Comparison of ENCODE assay signal across 8 cellular contexts in genomic region chr2:206159346-206160123, GRCh38. TPM values are rescaled to one million over a fixed set of nuclear protein-coding genes. Genes with fewer than 3 reads are reported as not detected.
DNase-seq lines count a peak whose midpoint lies in the region; ATAC-seq, FAIRE-seq and TF ChIP-seq lines count a peak whose summit lies in the region.

TSS of gene EEF1B2 (plus strand) at chr2:206159895. CDS start at chr2:206159980, 85 bp downstream.
TSS of gene NDUFS1 (minus strand) at chr2:206159444. CDS start at chr2:206153678, 5,766 bp downstream.

- DNase-seq in Ammon's horn (ENCODE audit: low spot score), result peak; percentile 99
- peak; percentile 87 for DNase-seq in GM19238 (ENCODE audit: insufficient read length, low spot score)
- peak; percentile 92 to 97 for DNase-seq in NCI-H524 (lab: John Stamatoyannopoulos, UW)
- peak; percentile 99 for DNase-seq in activated CD4-positive, alpha-beta T cell treated with anti-CD3 and anti-CD28 coated beads for 36 hours
- DNase-seq in choroid plexus epithelial cell (ENCODE audit: low read depth), result peak; percentile 99
- DNase-seq in kidney, result peak; percentile 99
- DNase-seq in stimulated activated CD4-positive, alpha-beta T cell treated with anti-CD3 and anti-CD28 coated beads, Interleukin-15, amount 100 ng/mL, for 24 hours, result peak; percentile 98

- FAIRE-seq in kidney (lab: Jason Lieb, UNC), result peak; percentile 68

- CTCF ChIA-PET in activated CD4-positive, alpha-beta T cell treated with anti-CD3 and anti-CD28 coated beads for 36 hours (lab: Charles Lee), result interaction anchor here (1.4 to 1.9 kb wide), 2 partner anchors 71 to 111 kb away, joined by 5 to 7 read pairs; no protein-coding TSS in a partner anchor

- H3K27ac ChIP-seq in kidney (ENCODE audit: low read depth in 2 of 2, low read length in 2 of 2), result peak within 1 kb of the TSS; percentile 82 to 89

- H3K4me3 ChIP-seq in choroid plexus epithelial cell (ENCODE audit: low read depth, low read length), result peak within 1 kb of the TSS; percentile 97
- H3K4me3 ChIP-seq in kidney (ENCODE audit: low read length in 2 of 2), result peak within 1 kb of the TSS; percentile 96

- peaks cover 46% of the 10 kb centered on the region for H3K4me1 Mint-ChIP-seq in activated CD4-positive, alpha-beta T cell treated with anti-CD3 and anti-CD28 coated beads for 36 hours

- peaks cover 9 to 27% of the 10 kb centered on the region in 2 donors for H3K36me3 ChIP-seq in kidney (ENCODE audit: control insufficient read depth in 1 of 2, insufficient read depth in 2 of 2, low read length in 2 of 2)

- POLR2A ChIA-PET in activated CD4-positive, alpha-beta T cell treated with anti-CD3 and anti-CD28 coated beads for 36 hours (lab: Charles Lee), result interaction anchor here (0.6 to 2.3 kb wide), 5 partner anchors 74 to 606 kb away, joined by 3 to 7 read pairs (median 3); partner anchors contain the start of genes FASTKD2, INO80D and MDH1B

- peak within 1 kb of the TSS; percentile 97 for H3K4me3 Mint-ChIP-seq in activated CD4-positive, alpha-beta T cell treated with anti-CD3 and anti-CD28 coated beads for 36 hours

- H3K9me3 Mint-ChIP-seq in activated CD4-positive, alpha-beta T cell treated with anti-CD3 and anti-CD28 coated beads for 36 hours (ENCODE audit: low read depth), result no peaks in the 10 kb centered on the region

- ATAC-seq in HG03442 (IDR thresholded peaks at IDR 0.05; ENCODE audit: unreplicated experiment), result peak; percentile 87
- peak; percentile 95 for ATAC-seq in activated CD4-positive, alpha-beta T cell treated with anti-CD3 and anti-CD28 coated beads for 36 hours

- no peaks in the 10 kb centered on the region for H3K27me3 Mint-ChIP-seq in activated CD4-positive, alpha-beta T cell treated with anti-CD3 and anti-CD28 coated beads for 36 hours

- H3K27ac Mint-ChIP-seq in activated CD4-positive, alpha-beta T cell treated with anti-CD3 and anti-CD28 coated beads for 36 hours, result peak within 1 kb of the TSS; percentile 89

- H3K9ac ChIP-seq in kidney (ENCODE audit: low read length in 2 of 2), result peak within 1 kb of the TSS; percentile 89 to 93

- peaks cover 6 to 13% of the 10 kb centered on the region in 2 donors for H3K4me1 ChIP-seq in kidney (ENCODE audit: control insufficient read depth in 1 of 2, insufficient read depth in 1 of 2, low read depth in 1 of 2, low read length in 2 of 2)

- peaks cover 58% of the 10 kb centered on the region for H3K36me3 Mint-ChIP-seq in activated CD4-positive, alpha-beta T cell treated with anti-CD3 and anti-CD28 coated beads for 36 hours (ENCODE audit: low read depth)

- TF ChIP-seq CTCF in choroid plexus epithelial cell (conservative IDR thresholded peaks at IDR 0.05; ENCODE audit: low read depth, low read length) (no peak), kidney (IDR thresholded peaks at IDR 0.05; ENCODE audit: borderline replicate concordance, extremely low read depth, insufficient read depth) (no peak)

- intact Hi-C loops in activated CD4-positive, alpha-beta T cell treated with anti-CD3 and anti-CD28 coated beads for 36 hours (cut with DNase I, micrococcal nuclease), result loop anchor here (1.0 to 5.0 kb wide), 15 partner anchors 73 to 1552 kb away; partner anchors contain the start of genes ADAM23 (in 2 of the 2), CCNYL1 (in 1 of the 2), CREB1 (in 1 of the 2) and FASTKD2 (in 1 of the 2)
- intact Hi-C loops in kidney (cut with DNase I), result no loop called here

- no peaks in the 10 kb centered on the region for H3K9me3 ChIP-seq in kidney (ENCODE audit: control insufficient read depth in 1 of 2, low read length in 2 of 2)

RNA-seq across cellular contexts. Expression of gene EEF1B2, which starts in this region (rescaled TPM):
- 1,000 to 10,000 TPM in 1 of 2 experiments, 100 to 1,000 TPM in 1; 983 to 1,166 TPM for total RNA-seq in activated CD4-positive, alpha-beta T cell treated with anti-CD3 and anti-CD28 coated beads for 36 hours
- total RNA-seq in kidney, result 444 TPM
- 529 TPM for polyA plus RNA-seq in kidney (ENCODE audit: insufficient read depth, low read depth, low replicate concordance)

RNA-seq across cellular contexts. Expression of gene NDUFS1, which starts in this region (rescaled TPM):
- total RNA-seq in activated CD4-positive, alpha-beta T cell treated with anti-CD3 and anti-CD28 coated beads for 36 hours, result 10 to 100 TPM; 70.6 to 90.4 TPM
- total RNA-seq in kidney, result 97.2 TPM
- polyA plus RNA-seq in kidney (ENCODE audit: insufficient read depth, low read depth, low replicate concordance), result 67.6 TPM

Comparison
In these comparisons a context has a peak if more than half of its experiments do, and no peak if none do; other contexts are left out.
1. Peak in every context shown above with its lines: DNase-seq, ATAC-seq, H3K4me3 ChIP-seq and H3K27ac ChIP-seq.